14 cellular contexts compared by ENCODE assay signal in the genomic region with DNA sequence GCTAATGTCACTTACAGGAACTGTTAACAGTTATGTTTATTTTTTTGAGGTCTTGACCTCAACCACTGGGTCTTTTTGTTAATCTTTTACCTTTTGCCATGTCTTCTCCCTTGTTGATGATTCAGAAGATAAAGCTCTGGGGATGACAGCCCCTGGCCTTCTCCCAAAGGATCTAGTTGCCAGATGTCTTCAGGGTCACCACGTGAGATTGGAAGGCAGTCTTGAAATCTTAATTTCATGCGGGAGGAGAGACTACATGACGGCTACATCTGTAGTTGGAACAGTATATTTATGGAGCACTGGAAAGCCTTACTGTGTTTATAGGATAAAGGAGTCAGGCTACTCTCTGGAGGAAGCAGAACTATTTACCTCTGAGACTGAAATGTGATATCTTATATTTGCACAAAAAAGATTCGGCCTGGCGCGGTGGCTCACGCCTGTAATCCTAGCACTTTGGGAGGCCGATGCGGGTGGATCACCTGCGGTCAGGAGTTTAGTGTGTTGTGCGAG. TPM values are rescaled to one million over a fixed set of nuclear protein-coding genes. Genes with fewer than 3 reads are reported as not detected.
DNase-seq lines count a peak whose midpoint lies in the region; ATAC-seq and TF ChIP-seq lines count a peak whose summit lies in the region.
"Had no signal": no experiment of that assay in that cellular context is flagged by ENCODE, and none has a peak within 500 bp of the region (broad histone marks: within the 10 kb centered on the region; RNA-seq: fewer than 3 reads in every experiment).

No MANE protein-coding gene starts in this region.

- no peaks in the 10 kb centered on the region for H3K9me3 Mint-ChIP-seq in mesothelial cell of epicardium
- H3K9me3 Mint-ChIP-seq: stimulated activated memory B cell treated with anti-CD40 and anti-IgM and Interleukin-4, amounts not matched to agents 10 μg/mL and 1 μg/mL and 100 μg/mL, for 72 hours had no signal

- H3K36me3 Mint-ChIP-seq in mesothelial cell of epicardium, result peaks cover 33% of the 10 kb centered on the region

- TF ChIP-seq CTCF in adrenal gland (IDR thresholded peaks at IDR 0.05) (no peak), mesothelial cell of epicardium (IDR thresholded peaks at IDR 0.05; ENCODE audit: unreplicated experiment) (no peak), foreskin keratinocyte (conservative IDR thresholded peaks at IDR 0.05) (no peak), left lung (IDR thresholded peaks at IDR 0.05) (no peak)

- peaks cover 49 to 78% (median 54%) of the 10 kb centered on the region in 11 experiments for H3K36me3 ChIP-seq in BLaER1 treated with 17β-estradiol and CSF1 and Interleukin-3, amounts not matched to agents 10 nM and 100 nM
- H3K36me3 ChIP-seq in adrenal gland (replicated peaks in 1 of 2) (peaks cover 0 to 41% of the 10 kb centered on the region in 2 donors), left lung (peaks cover 0 to 37% of the 10 kb centered on the region in 2 donors), H7 (replicated peaks; ENCODE audit: control insufficient read depth, insufficient read depth, low read length) (peaks cover 22% of the 10 kb centered on the region)
- H3K36me3 ChIP-seq: breast epithelium, neutrophil had no signal

- H3K27ac ChIP-seq in BLaER1 treated with 17β-estradiol and CSF1 and Interleukin-3, amounts not matched to agents 10 nM and 100 nM, result peak overlapping the region in 10 of 11 experiments; percentile 1 to 52 (median 20); a peak in 13 of 22 replicates
- H3K27ac ChIP-seq in adrenal gland, result peak overlapping the region; percentile 29 to 93 (median 48)
- no peak overlapping the region for H3K27ac ChIP-seq in foreskin keratinocyte
- H3K27ac ChIP-seq in left lung, result peak overlapping the region in 1 of 2 donors; percentile 13
- H3K27ac ChIP-seq: breast epithelium, neutrophil had no signal

- peaks cover 59% of the 10 kb centered on the region for H3K4me1 Mint-ChIP-seq in mesothelial cell of epicardium

- peaks cover 44 to 78% (median 55%) of the 10 kb centered on the region in 10 experiments for H3K4me1 ChIP-seq in BLaER1 treated with 17β-estradiol and CSF1 and Interleukin-3, amounts not matched to agents 10 nM and 100 nM
- peaks cover 47 to 57% of the 10 kb centered on the region in 2 donors for H3K4me1 ChIP-seq in adrenal gland (replicated peaks in 1 of 2)
- peaks cover 10% of the 10 kb centered on the region for H3K4me1 ChIP-seq in foreskin keratinocyte
- peaks cover 15 to 68% of the 10 kb centered on the region in 2 donors for H3K4me1 ChIP-seq in left lung

- no peaks in the 10 kb centered on the region for H3K27me3 Mint-ChIP-seq in mesothelial cell of epicardium (ENCODE audit: low read depth)
- H3K27me3 Mint-ChIP-seq: stimulated activated memory B cell treated with anti-CD40 and anti-IgM and Interleukin-4, amounts not matched to agents 10 μg/mL and 1 μg/mL and 100 μg/mL, for 72 hours had no signal

- H3K4me2 ChIP-seq in BLaER1 treated with 17β-estradiol and CSF1 and Interleukin-3, amounts not matched to agents 10 nM and 100 nM, result peak overlapping the region; percentile 86 to 97 (median 94)

- no peak overlapping the region for H3K4me3 Mint-ChIP-seq in mesothelial cell of epicardium
- H3K4me3 Mint-ChIP-seq: stimulated activated memory B cell treated with anti-CD40 and anti-IgM and Interleukin-4, amounts not matched to agents 10 μg/mL and 1 μg/mL and 100 μg/mL, for 72 hours had no signal

- WGBS in adrenal gland, 4 donors, result 46 to 51% (median 48%) methylated on average over 11 of the region's 11 CpGs

- H3K27me3 ChIP-seq in BLaER1 treated with 17β-estradiol and CSF1 and Interleukin-3, amounts not matched to agents 10 nM and 100 nM, result no peaks in the 10 kb centered on the region
- no peaks in the 10 kb centered on the region for H3K27me3 ChIP-seq in adrenal gland
- no peaks in the 10 kb centered on the region for H3K27me3 ChIP-seq in foreskin keratinocyte
- H3K27me3 ChIP-seq in left lung, result no peaks in the 10 kb centered on the region
- no peaks in the 10 kb centered on the region for H3K27me3 ChIP-seq in H7 (ENCODE audit: control insufficient read depth, insufficient read depth, low read length)
- H3K27me3 ChIP-seq: breast epithelium, esophagus muscularis mucosa, neutrophil had no signal

- ATAC-seq in foreskin keratinocyte (no peak), left lung (no peak), GM18867 (IDR thresholded peaks at IDR 0.05; ENCODE audit: unreplicated experiment) (no peak)
- ATAC-seq: stimulated activated memory B cell treated with anti-CD40 and anti-IgM and Interleukin-4, amounts not matched to agents 10 μg/mL and 1 μg/mL and 100 μg/mL, for 72 hours had no signal

- intact Hi-C loops in adrenal gland (cut with DNase I) (no loop called here), left lung (cut with DNase I) (no loop called here)

- peaks cover 48 to 85% (median 68%) of the 10 kb centered on the region in 11 experiments; a peak in 21 of 22 replicates for H4K20me1 ChIP-seq in BLaER1 treated with 17β-estradiol and CSF1 and Interleukin-3, amounts not matched to agents 10 nM and 100 nM

- peak overlapping the region; percentile 86 for H3K27ac Mint-ChIP-seq in mesothelial cell of epicardium
- H3K27ac Mint-ChIP-seq: stimulated activated memory B cell treated with anti-CD40 and anti-IgM and Interleukin-4, amounts not matched to agents 10 μg/mL and 1 μg/mL and 100 μg/mL, for 72 hours had no signal

- no peak overlapping the region for H3K4me3 ChIP-seq in BLaER1 treated with 17β-estradiol and CSF1 and Interleukin-3, amounts not matched to agents 10 nM and 100 nM
- H3K4me3 ChIP-seq in adrenal gland (no peak overlapping the region), left lung (no peak overlapping the region), H7 (ENCODE audit: insufficient read depth, low read depth, low read length) (no peak overlapping the region)
- H3K4me3 ChIP-seq: breast epithelium, esophagus muscularis mucosa had no signal

- H3K9ac ChIP-seq in BLaER1 treated with 17β-estradiol and CSF1 and Interleukin-3, amounts not matched to agents 10 nM and 100 nM, result peak overlapping the region in 6 of 11 experiments; percentile 0 to 98 (median 54); a peak in 6 of 22 replicates

- no peak for TF ChIP-seq POLR2A in adrenal gland (IDR thresholded peaks at IDR 0.05)

- DNase-seq in EL, result peak; percentile 26
- DNase-seq in adrenal gland, result peak; percentile 63 to 88 (median 78)
- no peak for DNase-seq in mesothelial cell of epicardium (ENCODE audit: low spot score in 2 of 2, unreplicated experiment in 2 of 2)
- DNase-seq in foreskin keratinocyte, result no peak
- no peak for DNase-seq in left lung
- no peak for DNase-seq in H7
- DNase-seq: NCI-H187, T-helper 9 cell had no signal

- H3K9me3 ChIP-seq in BLaER1 treated with 17β-estradiol and CSF1 and Interleukin-3, amounts not matched to agents 10 nM and 100 nM (replicated peaks in 1 of 11), result no peaks in the 10 kb centered on the region
- H3K9me3 ChIP-seq in adrenal gland (replicated peaks in 1 of 3) (no peaks in the 10 kb centered on the region), left lung (no peaks in the 10 kb centered on the region)
- H3K9me3 ChIP-seq: breast epithelium, esophagus muscularis mucosa, neutrophil had no signal

RNA-seq across cellular contexts. Expression of a gene that starts 5.6 kb away (rescaled TPM):
- total RNA-seq in adrenal gland (100 to 1,000 TPM; 210 to 555 (median 303) TPM), mesothelial cell of epicardium (174 to 192 TPM (median 190 TPM) in 3 replicates), foreskin keratinocyte (85.0 and 90.5 TPM in 2 replicates), left lung (100 to 1,000 TPM; 178 to 180 TPM)
- polyA plus RNA-seq in adrenal gland (100 to 1,000 TPM in 1 of 3 donors, 10 to 100 TPM in 2; 68.3 to 286 (median 90.0) TPM), foreskin keratinocyte (49.5 and 50.6 TPM in 2 replicates)
- 142 and 181 TPM in 2 replicates for total RNA-seq in H7 (2014; rRNA removed; shearing (Covaris generic))

RNA-seq across cellular contexts. Expression of a gene that starts 17.7 kb away (rescaled TPM):
- 10 to 100 TPM; 44.4 to 97.5 (median 70.0) TPM for total RNA-seq in adrenal gland
- polyA plus RNA-seq in adrenal gland, result 10 to 100 TPM; 14.0 to 43.9 (median 17.9) TPM
- 35.0 to 36.0 TPM (median 35.1 TPM) in 3 replicates for total RNA-seq in mesothelial cell of epicardium
- total RNA-seq in foreskin keratinocyte, result 18.0 and 18.1 TPM in 2 replicates
- polyA plus RNA-seq in foreskin keratinocyte, result 10.0 and 10.6 TPM in 2 replicates
- total RNA-seq in left lung, result 10 to 100 TPM; 23.3 to 28.3 TPM
- 15.8 and 26.4 TPM in 2 replicates for total RNA-seq in H7 (2014; rRNA removed; shearing (Covaris generic))

RNA-seq across cellular contexts. Expression of a gene that starts 33.0 kb away (rescaled TPM):
- total RNA-seq in adrenal gland, result 100 to 1,000 TPM in 4 of 8 donors, 10 to 100 TPM in 4; 54.9 to 179 (median 97.4) TPM
- 10 to 100 TPM in 2 of 3 donors, 1 to 10 TPM in 1; 6.2 to 68.4 (median 53.9) TPM for polyA plus RNA-seq in adrenal gland
- 11.9 to 12.8 TPM (median 11.9 TPM) in 3 replicates for total RNA-seq in mesothelial cell of epicardium
- 5.9 and 6.2 TPM in 2 replicates for total RNA-seq in foreskin keratinocyte
- 6.6 and 6.9 TPM in 2 replicates for polyA plus RNA-seq in foreskin keratinocyte
- 10 to 100 TPM; 17.3 to 20.6 TPM for total RNA-seq in left lung
- total RNA-seq in H7 (2014; rRNA removed; shearing (Covaris generic)), result 14.0 and 16.0 TPM in 2 replicates

RNA-seq across cellular contexts. Expression of a gene that starts 52.2 kb away (rescaled TPM):
- total RNA-seq in adrenal gland (1 to 10 TPM in 6 of 8 donors, under 1 TPM in 1, not detected in 1; 0.42 to 3.9 (median 2.1) TPM), mesothelial cell of epicardium (0.43 to 1.1 TPM (median 0.55 TPM) in 3 replicates), foreskin keratinocyte (not detected in 2 replicates), left lung (under 1 TPM; 0.37 to 0.38 TPM)
- polyA plus RNA-seq in adrenal gland (1 to 10 TPM; 2.3 to 5.1 (median 2.9) TPM), foreskin keratinocyte (not detected in 2 replicates)
- total RNA-seq in H7 (2014; rRNA removed; shearing (Covaris generic)), result 4.4 and 6.0 TPM in 2 replicates

Comparison
In these comparisons a context has a peak if more than half of its experiments do, and no peak if none do; other contexts are left out.
1. DNase-seq: peak in EL (single experiment) and adrenal gland (7 of 7); none in mesothelial cell of epicardium (0 of 2), foreskin keratinocyte (0 of 2), left lung (0 of 2) and H7 (single experiment).